Comparison of ENCODE assay signal across 13 cellular contexts in genomic region chr1:150110066-150110465, GRCh38. TPM values are rescaled to one million over a fixed set of nuclear protein-coding genes. Genes with fewer than 3 reads are reported as not detected.
A peak's percentile ranks its signal among the peaks of the same experiment; 100 is the strongest.
DNase-seq lines count a peak whose midpoint lies in the region; ATAC-seq and TF ChIP-seq lines count a peak whose summit lies in the region.
"Had no signal": no experiment of that assay in that cellular context is flagged by ENCODE, and none has a peak within 500 bp of the region (broad histone marks: within the 10 kb centered on the region; RNA-seq: fewer than 3 reads in every experiment).

No MANE protein-coding gene starts in this region.

- H3K4me1 Mint-ChIP-seq in CD8-positive, alpha-beta memory T cell = peaks cover 76 to 85% (median 80%) of the 10 kb centered on the region in 3 donors
- peaks cover 60% of the 10 kb centered on the region for H3K4me1 Mint-ChIP-seq in activated naive CD8-positive, alpha-beta T cell treated with anti-CD3 and anti-CD28 coated beads for 36 hours

- peak overlapping the region; percentile 30 for H3K4me3 ChIP-seq in A673 (ENCODE audit: low read depth, low read length, poor library complexity, severe bottlenecking)
- H3K4me3 ChIP-seq in CD8-positive, alpha-beta memory T cell (ENCODE audit: low read length) = peak overlapping the region; percentile 39
- H3K4me3 ChIP-seq in mononuclear cell (ENCODE audit: low read length) = peak overlapping the region; percentile 12
- no peak overlapping the region for H3K4me3 ChIP-seq in mesendoderm (ENCODE audit: low read length)
- H3K4me3 ChIP-seq: uterus had no signal

- H2BK5ac ChIP-seq in mesendoderm (ENCODE audit: low read length) = no peak overlapping the region

- no peak overlapping the region for H3K4me2 ChIP-seq in mesendoderm (ENCODE audit: low read length)

- peak overlapping the region; percentile 91 for H3K27ac ChIP-seq in A673 (ENCODE audit: low read depth, low read length, poor library complexity, severe bottlenecking)
- H3K27ac ChIP-seq in CD8-positive, alpha-beta memory T cell (ENCODE audit: low read depth, low read length) = peak overlapping the region; percentile 48
- no peak overlapping the region for H3K27ac ChIP-seq in mesendoderm (ENCODE audit: low read depth, low read length)

- no peak overlapping the region for H3K23ac ChIP-seq in mesendoderm (ENCODE audit: low read length)

- H3K27me3 Mint-ChIP-seq in CD8-positive, alpha-beta memory T cell = no peaks in the 10 kb centered on the region
- no peaks in the 10 kb centered on the region for H3K27me3 Mint-ChIP-seq in activated naive CD8-positive, alpha-beta T cell treated with anti-CD3 and anti-CD28 coated beads for 36 hours

- no peak overlapping the region for H3K18ac ChIP-seq in mesendoderm (ENCODE audit: low read length)

- no peak overlapping the region for H2BK120ac ChIP-seq in mesendoderm (ENCODE audit: low read depth, low read length)

- peak overlapping the region; percentile 75 to 91 (median 84) for H3K4me3 Mint-ChIP-seq in CD8-positive, alpha-beta memory T cell
- H3K4me3 Mint-ChIP-seq in activated naive CD8-positive, alpha-beta T cell treated with anti-CD3 and anti-CD28 coated beads for 36 hours = peak overlapping the region; percentile 58

- no peaks in the 10 kb centered on the region for H3K79me2 ChIP-seq in mesendoderm (ENCODE audit: control insufficient read depth, insufficient read depth, low read length)

- H3K9ac ChIP-seq in mesendoderm (ENCODE audit: low read length) = no peak overlapping the region

- H3K4me1 ChIP-seq in A673 (ENCODE audit: insufficient read depth, low read length, poor library complexity, severe bottlenecking) (peaks cover 39% of the 10 kb centered on the region), mononuclear cell (ENCODE audit: insufficient read depth, low read length) (peaks cover 14% of the 10 kb centered on the region), mesendoderm (ENCODE audit: control insufficient read depth, low read depth, low read length) (no peaks in the 10 kb centered on the region)
- peaks cover 59% of the 10 kb centered on the region for H3K4me1 ChIP-seq in CD8-positive, alpha-beta memory T cell (ENCODE audit: insufficient read depth, low read length)
- H3K4me1 ChIP-seq: uterus had no signal

- peak overlapping the region; percentile 81 to 95 (median 90) for H3K27ac Mint-ChIP-seq in CD8-positive, alpha-beta memory T cell
- peak overlapping the region; percentile 88 for H3K27ac Mint-ChIP-seq in activated naive CD8-positive, alpha-beta T cell treated with anti-CD3 and anti-CD28 coated beads for 36 hours

- H3K36me3 Mint-ChIP-seq in CD8-positive, alpha-beta memory T cell = peaks cover 5 to 21% (median 14%) of the 10 kb centered on the region in 3 donors
- H3K36me3 Mint-ChIP-seq in activated naive CD8-positive, alpha-beta T cell treated with anti-CD3 and anti-CD28 coated beads for 36 hours = peaks cover 54% of the 10 kb centered on the region

- H2BK15ac ChIP-seq in mesendoderm (replicated peaks; ENCODE audit: low read depth) = no peak overlapping the region

- H3K9me3 ChIP-seq in A673 (ENCODE audit: low read depth, low read length, poor library complexity, severe bottlenecking) = peaks cover 12% of the 10 kb centered on the region
- H3K9me3 ChIP-seq in CD8-positive, alpha-beta memory T cell (ENCODE audit: low read length) = no peaks in the 10 kb centered on the region
- H3K9me3 ChIP-seq in mononuclear cell (ENCODE audit: low read depth, low read length) = peaks cover 3% of the 10 kb centered on the region

- TF ChIP-seq CTCF in A673 (conservative IDR thresholded peaks at IDR 0.05; ENCODE audit: low read depth, low read length) = no peak

- peaks cover 1 to 12% (median 6%) of the 10 kb centered on the region in 5 donors for H3K9me3 Mint-ChIP-seq in CD8-positive, alpha-beta memory T cell
- peaks cover 12% of the 10 kb centered on the region for H3K9me3 Mint-ChIP-seq in activated naive CD8-positive, alpha-beta T cell treated with anti-CD3 and anti-CD28 coated beads for 36 hours

- no peak overlapping the region for H3K4ac ChIP-seq in mesendoderm (ENCODE audit: low read depth, low read length)

- H3K27me3 ChIP-seq in A673 (replicated peaks; ENCODE audit: insufficient read depth, low read depth, low read length, poor library complexity) (no peaks in the 10 kb centered on the region), mononuclear cell (ENCODE audit: insufficient read depth, low read length) (no peaks in the 10 kb centered on the region), mesendoderm (ENCODE audit: insufficient read depth, low read length, poor library complexity) (no peaks in the 10 kb centered on the region)
- H3K27me3 ChIP-seq in CD8-positive, alpha-beta memory T cell (ENCODE audit: insufficient read depth, low read length, poor library complexity, severe bottlenecking) = no peaks in the 10 kb centered on the region
- H3K27me3 ChIP-seq: uterus had no signal

- no CpG with 5 or more reads among the region's 2 CpGs for WGBS in mesendoderm (ENCODE audit: extremely low coverage, insufficient coverage, low lambda C conversion rate)

- H4K8ac ChIP-seq in mesendoderm (ENCODE audit: low read depth, low read length) = no peak overlapping the region

- intact Hi-C loops in A673 (cut with micrococcal nuclease; ENCODE audit: unreplicated experiment) = no loop called here

- no peak overlapping the region for H4K5ac ChIP-seq in mesendoderm (ENCODE audit: low read length)

- no peak overlapping the region for H2AK5ac ChIP-seq in mesendoderm (ENCODE audit: low read length)

- POLR2A ChIA-PET in A673 (lab: Charles Lee; ENCODE audit: low non-redundant PET) = no interaction called here
- POLR2A ChIA-PET in CD8-positive, alpha-beta memory T cell (lab: Charles Lee) = interaction anchor here (1.1 kb wide), 1 partner anchor 40 kb away, joined by 6 read pairs; the partner anchor contains the start of gene PLEKHO1

- CTCF ChIA-PET in A673 (lab: Charles Lee) = no interaction called here
- CTCF ChIA-PET in CD8-positive, alpha-beta memory T cell (lab: Charles Lee) = interaction anchor here (0.9 to 1.4 kb wide), 3 partner anchors 27 to 55 kb away, joined by 3 to 5 read pairs (median 4); partner anchors contain the start of gene PLEKHO1

- DNase-seq in A673 (ENCODE audit: low spot score) = peak; percentile 74
- peak in 2 of 5 donors; percentile 10 to 19 for DNase-seq in CD8-positive, alpha-beta memory T cell
- no peak for DNase-seq in activated naive CD8-positive, alpha-beta T cell treated with anti-CD3 and anti-CD28 coated beads for 36 hours
- DNase-seq in DMS53 (lab: John Stamatoyannopoulos, UW) = no peak
- no peak for DNase-seq in mesendoderm
- DNase-seq in stimulated activated CD4-positive, alpha-beta T cell treated with anti-CD3 and anti-CD28 coated beads, Interleukin-12 subunit alpha, Interleukin-12 subunit beta, amount 100 ng/mL, for 4 hours = no peak
- DNase-seq: activated CD4-positive, CD25-positive, alpha-beta regulatory T cell treated with anti-CD3 and anti-CD28 coated beads, Interleukin-2, amount 50 U/mL, for 72 hours; NCI-H1092; NCI-H345; stimulated activated CD8-positive, alpha-beta memory T cell treated with anti-CD3 and anti-CD28 coated beads, Interleukin-4, amount 100 ng/mL, for 48 hours; uterus had no signal

- H3K36me3 ChIP-seq in A673 (ENCODE audit: insufficient read depth, low read length, poor library complexity, severe bottlenecking) = peaks cover 13% of the 10 kb centered on the region
- no peaks in the 10 kb centered on the region for H3K36me3 ChIP-seq in CD8-positive, alpha-beta memory T cell (ENCODE audit: insufficient read depth, low read length)
- H3K36me3 ChIP-seq in mesendoderm (ENCODE audit: control insufficient read depth, insufficient read depth, low read length) = no peaks in the 10 kb centered on the region
- H3K36me3 ChIP-seq: uterus had no signal

- BruUV-seq in A673 (replicated peaks; lab: Mats Ljungman, UMichigan) = no TSS peak

- H3K79me1 ChIP-seq in mesendoderm (ENCODE audit: low read length) = no peaks in the 10 kb centered on the region

- H3K56ac ChIP-seq in mesendoderm (ENCODE audit: low read length) = no peak overlapping the region

- ATAC-seq in HG03354 (IDR thresholded peaks at IDR 0.05; ENCODE audit: poor library complexity, severe bottlenecking, unreplicated experiment) = no peak

RNA-seq across cellular contexts. Expression of gene PLEKHO1, which starts 39.6 kb away (rescaled TPM):
- 67.2 and 73.1 TPM in 2 replicates for total RNA-seq in A673 (2021)
- 10 to 100 TPM; 44.9 to 47.2 TPM for total RNA-seq in CD8-positive, alpha-beta memory T cell
- polyA plus RNA-seq in CD8-positive, alpha-beta memory T cell = 47.3 TPM
- total RNA-seq in activated naive CD8-positive, alpha-beta T cell treated with anti-CD3 and anti-CD28 coated beads for 36 hours = 10 to 100 TPM; 14.9 to 15.5 TPM
- 80.9 TPM for total RNA-seq in mononuclear cell
- polyA plus RNA-seq in mesendoderm (2013, experiment 1 of 2) = 44.0 TPM
- 44.5 TPM for polyA plus RNA-seq in mesendoderm (2013, experiment 2 of 2)

RNA-seq across cellular contexts. Expression of gene VPS45, which starts 42.5 kb away (rescaled TPM):
- total RNA-seq in A673 (2021) = 50.3 and 51.3 TPM in 2 replicates
- total RNA-seq in CD8-positive, alpha-beta memory T cell = 10 to 100 TPM; 26.3 to 33.6 TPM
- 27.5 TPM for polyA plus RNA-seq in CD8-positive, alpha-beta memory T cell
- 10 to 100 TPM; 22.9 to 23.0 TPM for total RNA-seq in activated naive CD8-positive, alpha-beta T cell treated with anti-CD3 and anti-CD28 coated beads for 36 hours
- 11.5 TPM for total RNA-seq in mononuclear cell
- polyA plus RNA-seq in mesendoderm (2013, experiment 1 of 2) = 23.7 TPM
- polyA plus RNA-seq in mesendoderm (2013, experiment 2 of 2) = 22.7 TPM
